Comparison of ENCODE assay signal across 20 cellular contexts in genomic region chr1:44221793-44222192, GRCh38.
"Had no signal": no experiment of that assay in that cellular context is flagged by ENCODE, and none has a peak within 500 bp of the region (broad histone marks: within the 10 kb centered on the region; RNA-seq: fewer than 3 reads in every experiment).

No MANE protein-coding gene starts in this region.

- H3K4me1 ChIP-seq: lower lobe of right lung, right lobe of liver, suprapubic skin, vagina had no signal

- H3K4me3 Mint-ChIP-seq: natural killer cell; stimulated activated naive CD8-positive, alpha-beta T cell treated with anti-CD3 and anti-CD28 coated beads, Interleukin-15, amount 100 ng/mL, for 72 hours had no signal

- H3K36me3 Mint-ChIP-seq: natural killer cell had no signal

- H3K4me3 ChIP-seq: lower lobe of right lung, pancreas, right lobe of liver, suprapubic skin, transverse colon, vagina had no signal

- H3K9me3 ChIP-seq: lower lobe of right lung, neutrophil, pancreas, right lobe of liver, suprapubic skin, transverse colon, vagina had no signal

- ATAC-seq: left colon, left ventricle myocardium superior, natural killer cell, pancreas had no signal

- H3K27me3 Mint-ChIP-seq: stimulated activated naive CD8-positive, alpha-beta T cell treated with anti-CD3 and anti-CD28 coated beads, Interleukin-15, amount 100 ng/mL, for 72 hours had no signal

- DNase-seq: cortex of kidney; hypothalamus; immature natural killer cell; islet precursor cell; kidney glomerular epithelial cell; left colon; left ventricle myocardium superior; lower lobe of right lung; natural killer cell; right lobe of liver; small intestine; stimulated activated CD4-positive, alpha-beta T cell treated with anti-CD3 and anti-CD28 coated beads, Interleukin-15, amount 100 ng/mL, for 24 hours; stimulated activated CD4-positive, alpha-beta T cell treated with anti-CD3 and anti-CD28 coated beads, Interleukin-2, amount 100 ng/mL, for 48 hours; stimulated activated naive CD4-positive, alpha-beta T cell; stimulated activated naive CD8-positive, alpha-beta T cell treated with anti-CD3 and anti-CD28 coated beads, Interleukin-15, amount 100 ng/mL, for 72 hours; transverse colon had no signal

- H3K27ac Mint-ChIP-seq: immature natural killer cell; stimulated activated naive CD8-positive, alpha-beta T cell treated with anti-CD3 and anti-CD28 coated beads, Interleukin-15, amount 100 ng/mL, for 72 hours had no signal

- H3K9me3 Mint-ChIP-seq: immature natural killer cell; natural killer cell; stimulated activated naive CD8-positive, alpha-beta T cell treated with anti-CD3 and anti-CD28 coated beads, Interleukin-15, amount 100 ng/mL, for 72 hours had no signal

- H3K27ac ChIP-seq: lower lobe of right lung, neutrophil, pancreas, right lobe of liver, suprapubic skin, transverse colon, vagina had no signal

- H3K27me3 ChIP-seq: neutrophil, pancreas, right lobe of liver, suprapubic skin, transverse colon, vagina had no signal
